ENCODE assay signal across 1 cellular context in the genomic region with DNA sequence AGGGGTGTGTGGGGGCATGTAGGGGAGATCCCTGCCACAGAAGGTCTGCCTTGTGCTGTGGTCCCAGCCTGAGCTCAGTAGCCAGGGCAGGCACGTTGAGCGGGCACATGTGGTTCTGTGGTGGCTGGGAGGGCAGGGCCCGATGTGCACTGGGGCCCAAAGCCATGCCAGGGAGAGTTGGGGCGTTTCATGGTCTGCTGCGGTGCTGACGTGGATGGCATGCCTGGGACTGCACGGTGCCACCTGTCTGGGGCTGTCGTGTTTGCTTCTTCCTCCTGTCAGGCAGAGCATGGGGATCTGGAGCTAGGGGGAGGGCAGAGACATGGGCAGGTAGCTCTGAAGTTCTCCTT.
TF ChIP-seq lines count a peak whose summit lies in the region.

No MANE protein-coding gene starts in this region.

TF ChIP-seq in K562, 482 proteins besides CTCF, POLR2A, EP300 and RAD21 (continues in another document):
- TF ChIP-seq GABPB2 (CRISPR knock-in tag; conservative IDR thresholded peaks at IDR 0.05) (peak; percentile 64; the same call in 1 of the 2 replicates), PHB (CRISPR knock-in tag; IDR thresholded peaks at IDR 0.05) (peak; percentile 8; the same call in 1 of the 2 replicates), POLR2AphosphoS5 (IDR thresholded peaks at IDR 0.05; ENCODE audit: control insufficient read depth, insufficient read depth, low read depth, low read length) (no peak), PCBP2 (IDR thresholded peaks at IDR 0.05; ENCODE audit: low read depth, low read length, poor library complexity, severe bottlenecking) (no peak), POLR2G (IDR thresholded peaks at IDR 0.05; ENCODE audit: low read depth, low read length) (peak; percentile 75), SUPT5H (IDR thresholded peaks at IDR 0.05) (peak; percentile 70), ZC3H4 (CRISPR knock-in tag; IDR thresholded peaks at IDR 0.05; ENCODE audit: borderline replicate concordance) (0 out of 2 replicates have a peak, but pooled peaks have one; percentile 25), PRMT5 (CRISPR knock-in tag; IDR thresholded peaks at IDR 0.05) (0 out of 2 replicates have a peak, but pooled peaks have one; percentile 11), POLR2B (IDR thresholded peaks at IDR 0.05; ENCODE audit: low read depth, partially characterized antibody) (peak; percentile 42), ASH1L (IDR thresholded peaks at IDR 0.05; ENCODE audit: borderline replicate concordance, low read depth, partially characterized antibody) (no peak), ZKSCAN1 (IDR thresholded peaks at IDR 0.05; ENCODE audit: low read depth, low read length) (no peak), NR4A1 (CRISPR knock-in tag; IDR thresholded peaks at IDR 0.05) (peak; percentile 61; the same call in 1 of the 2 replicates), NR4A1 (tag; IDR thresholded peaks at IDR 0.05) (no peak), EP400 (IDR thresholded peaks at IDR 0.05) (no peak), TAF15 (IDR thresholded peaks at IDR 0.05; ENCODE audit: low read depth, low read length) (0 out of 2 replicates have a peak, but pooled peaks have one; percentile 27), ATF1 (CRISPR knock-in tag; IDR thresholded peaks at IDR 0.05) (0 out of 2 replicates have a peak, but pooled peaks have one; percentile 26), ATF1 (tag; IDR thresholded peaks at IDR 0.05) (no peak), STAG1 (CRISPR knock-in tag; IDR thresholded peaks at IDR 0.05; ENCODE audit: borderline replicate concordance) (peak; percentile 0; the same call in 1 of the 2 replicates), ZNF23 (CRISPR knock-in tag; IDR thresholded peaks at IDR 0.05) (no peak), E2F3 (CRISPR knock-in tag; IDR thresholded peaks at IDR 0.05) (0 out of 2 replicates have a peak, but pooled peaks have one; percentile 43), ZFPM2 (CRISPR knock-in tag; IDR thresholded peaks at IDR 0.05) (0 out of 2 replicates have a peak, but pooled peaks have one; percentile 20), ETV6 (IDR thresholded peaks at IDR 0.05; ENCODE audit: borderline replicate concordance in 1 of 2, low read depth in 2 of 2, low read length in 1 of 2) (no peak), ETV6 (CRISPR knock-in tag; IDR thresholded peaks at IDR 0.05; ENCODE audit: borderline replicate concordance) (no peak), TOE1 (IDR thresholded peaks at IDR 0.05; ENCODE audit: borderline replicate concordance) (no peak), TOE1 (CRISPR knock-in tag; IDR thresholded peaks at IDR 0.05; ENCODE audit: borderline replicate concordance, low read depth) (no peak), SAFB (IDR thresholded peaks at IDR 0.05; ENCODE audit: borderline replicate concordance, low read depth, low read length) (no peak), NFE2L1 (tag; IDR thresholded peaks at IDR 0.05; ENCODE audit: borderline replicate concordance, low read depth) (no peak), SLC30A9 (CRISPR knock-in tag; IDR thresholded peaks at IDR 0.05) (no peak)
- TF ChIP-seq, protein P1, sequence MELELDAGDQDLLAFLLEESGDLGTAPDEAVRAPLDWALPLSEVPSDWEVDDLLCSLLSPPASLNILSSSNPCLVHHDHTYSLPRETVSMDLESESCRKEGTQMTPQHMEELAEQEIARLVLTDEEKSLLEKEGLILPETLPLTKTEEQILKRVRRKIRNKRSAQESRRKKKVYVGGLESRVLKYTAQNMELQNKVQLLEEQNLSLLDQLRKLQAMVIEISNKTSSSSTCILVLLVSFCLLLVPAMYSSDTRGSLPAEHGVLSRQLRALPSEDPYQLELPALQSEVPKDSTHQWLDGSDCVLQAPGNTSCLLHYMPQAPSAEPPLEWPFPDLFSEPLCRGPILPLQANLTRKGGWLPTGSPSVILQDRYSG (tag; conservative IDR thresholded peaks at IDR 0.05; ENCODE audit: low read depth) = no peak
- TF ChIP-seq, protein P2, sequence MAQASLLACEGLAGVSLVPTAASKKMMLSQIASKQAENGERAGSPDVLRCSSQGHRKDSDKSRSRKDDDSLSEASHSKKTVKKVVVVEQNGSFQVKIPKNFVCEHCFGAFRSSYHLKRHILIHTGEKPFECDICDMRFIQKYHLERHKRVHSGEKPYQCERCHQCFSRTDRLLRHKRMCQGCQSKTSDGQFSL (CRISPR knock-in tag; IDR thresholded peaks at IDR 0.05) = no peak
- TF ChIP-seq, protein P2 (tag; IDR thresholded peaks at IDR 0.05) = no peak
- TF ChIP-seq, protein P3, sequence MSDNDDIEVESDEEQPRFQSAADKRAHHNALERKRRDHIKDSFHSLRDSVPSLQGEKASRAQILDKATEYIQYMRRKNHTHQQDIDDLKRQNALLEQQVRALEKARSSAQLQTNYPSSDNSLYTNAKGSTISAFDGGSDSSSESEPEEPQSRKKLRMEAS (CRISPR knock-in tag; IDR thresholded peaks at IDR 0.05) = peak; percentile 59; the same call in 1 of the 2 replicates
- TF ChIP-seq, protein P4, sequence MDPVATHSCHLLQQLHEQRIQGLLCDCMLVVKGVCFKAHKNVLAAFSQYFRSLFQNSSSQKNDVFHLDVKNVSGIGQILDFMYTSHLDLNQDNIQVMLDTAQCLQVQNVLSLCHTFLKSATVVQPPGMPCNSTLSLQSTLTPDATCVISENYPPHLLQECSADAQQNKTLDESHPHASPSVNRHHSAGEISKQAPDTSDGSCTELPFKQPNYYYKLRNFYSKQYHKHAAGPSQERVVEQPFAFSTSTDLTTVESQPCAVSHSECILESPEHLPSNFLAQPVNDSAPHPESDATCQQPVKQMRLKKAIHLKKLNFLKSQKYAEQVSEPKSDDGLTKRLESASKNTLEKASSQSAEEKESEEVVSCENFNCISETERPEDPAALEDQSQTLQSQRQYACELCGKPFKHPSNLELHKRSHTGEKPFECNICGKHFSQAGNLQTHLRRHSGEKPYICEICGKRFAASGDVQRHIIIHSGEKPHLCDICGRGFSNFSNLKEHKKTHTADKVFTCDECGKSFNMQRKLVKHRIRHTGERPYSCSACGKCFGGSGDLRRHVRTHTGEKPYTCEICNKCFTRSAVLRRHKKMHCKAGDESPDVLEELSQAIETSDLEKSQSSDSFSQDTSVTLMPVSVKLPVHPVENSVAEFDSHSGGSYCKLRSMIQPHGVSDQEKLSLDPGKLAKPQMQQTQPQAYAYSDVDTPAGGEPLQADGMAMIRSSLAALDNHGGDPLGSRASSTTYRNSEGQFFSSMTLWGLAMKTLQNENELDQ (CRISPR knock-in tag; IDR thresholded peaks at IDR 0.05; ENCODE audit: borderline replicate concordance) = no peak
- TF ChIP-seq, protein P5, sequence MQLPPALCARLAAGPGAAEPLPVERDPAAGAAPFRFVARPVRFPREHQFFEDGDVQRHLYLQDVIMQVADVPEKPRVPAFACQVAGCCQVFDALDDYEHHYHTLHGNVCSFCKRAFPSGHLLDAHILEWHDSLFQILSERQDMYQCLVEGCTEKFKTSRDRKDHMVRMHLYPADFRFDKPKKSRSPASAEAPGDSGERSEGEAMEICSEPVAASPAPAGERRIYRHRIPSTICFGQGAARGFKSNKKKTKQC (CRISPR knock-in tag; IDR thresholded peaks at IDR 0.05) = 0 out of 2 replicates have a peak, but pooled peaks have one; percentile 71
- TF ChIP-seq, protein P6, sequence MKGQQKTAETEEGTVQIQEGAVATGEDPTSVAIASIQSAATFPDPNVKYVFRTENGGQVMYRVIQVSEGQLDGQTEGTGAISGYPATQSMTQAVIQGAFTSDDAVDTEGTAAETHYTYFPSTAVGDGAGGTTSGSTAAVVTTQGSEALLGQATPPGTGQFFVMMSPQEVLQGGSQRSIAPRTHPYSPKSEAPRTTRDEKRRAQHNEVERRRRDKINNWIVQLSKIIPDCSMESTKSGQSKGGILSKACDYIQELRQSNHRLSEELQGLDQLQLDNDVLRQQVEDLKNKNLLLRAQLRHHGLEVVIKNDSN (CRISPR knock-in tag; IDR thresholded peaks at IDR 0.05) = 0 out of 2 replicates have a peak, but pooled peaks have one; percentile 33
- TF ChIP-seq, protein P7, sequence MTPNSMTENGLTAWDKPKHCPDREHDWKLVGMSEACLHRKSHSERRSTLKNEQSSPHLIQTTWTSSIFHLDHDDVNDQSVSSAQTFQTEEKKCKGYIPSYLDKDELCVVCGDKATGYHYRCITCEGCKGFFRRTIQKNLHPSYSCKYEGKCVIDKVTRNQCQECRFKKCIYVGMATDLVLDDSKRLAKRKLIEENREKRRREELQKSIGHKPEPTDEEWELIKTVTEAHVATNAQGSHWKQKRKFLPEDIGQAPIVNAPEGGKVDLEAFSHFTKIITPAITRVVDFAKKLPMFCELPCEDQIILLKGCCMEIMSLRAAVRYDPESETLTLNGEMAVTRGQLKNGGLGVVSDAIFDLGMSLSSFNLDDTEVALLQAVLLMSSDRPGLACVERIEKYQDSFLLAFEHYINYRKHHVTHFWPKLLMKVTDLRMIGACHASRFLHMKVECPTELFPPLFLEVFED (CRISPR knock-in tag; conservative IDR thresholded peaks at IDR 0.05) = 0 out of 2 replicates have a peak, but pooled peaks have one; percentile 11
- TF ChIP-seq, protein P8, sequence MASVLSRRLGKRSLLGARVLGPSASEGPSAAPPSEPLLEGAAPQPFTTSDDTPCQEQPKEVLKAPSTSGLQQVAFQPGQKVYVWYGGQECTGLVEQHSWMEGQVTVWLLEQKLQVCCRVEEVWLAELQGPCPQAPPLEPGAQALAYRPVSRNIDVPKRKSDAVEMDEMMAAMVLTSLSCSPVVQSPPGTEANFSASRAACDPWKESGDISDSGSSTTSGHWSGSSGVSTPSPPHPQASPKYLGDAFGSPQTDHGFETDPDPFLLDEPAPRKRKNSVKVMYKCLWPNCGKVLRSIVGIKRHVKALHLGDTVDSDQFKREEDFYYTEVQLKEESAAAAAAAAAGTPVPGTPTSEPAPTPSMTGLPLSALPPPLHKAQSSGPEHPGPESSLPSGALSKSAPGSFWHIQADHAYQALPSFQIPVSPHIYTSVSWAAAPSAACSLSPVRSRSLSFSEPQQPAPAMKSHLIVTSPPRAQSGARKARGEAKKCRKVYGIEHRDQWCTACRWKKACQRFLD (CRISPR knock-in tag; IDR thresholded peaks at IDR 0.05) = peak; percentile 22; the same call in 1 of the 2 replicates
- TF ChIP-seq, protein P9, sequence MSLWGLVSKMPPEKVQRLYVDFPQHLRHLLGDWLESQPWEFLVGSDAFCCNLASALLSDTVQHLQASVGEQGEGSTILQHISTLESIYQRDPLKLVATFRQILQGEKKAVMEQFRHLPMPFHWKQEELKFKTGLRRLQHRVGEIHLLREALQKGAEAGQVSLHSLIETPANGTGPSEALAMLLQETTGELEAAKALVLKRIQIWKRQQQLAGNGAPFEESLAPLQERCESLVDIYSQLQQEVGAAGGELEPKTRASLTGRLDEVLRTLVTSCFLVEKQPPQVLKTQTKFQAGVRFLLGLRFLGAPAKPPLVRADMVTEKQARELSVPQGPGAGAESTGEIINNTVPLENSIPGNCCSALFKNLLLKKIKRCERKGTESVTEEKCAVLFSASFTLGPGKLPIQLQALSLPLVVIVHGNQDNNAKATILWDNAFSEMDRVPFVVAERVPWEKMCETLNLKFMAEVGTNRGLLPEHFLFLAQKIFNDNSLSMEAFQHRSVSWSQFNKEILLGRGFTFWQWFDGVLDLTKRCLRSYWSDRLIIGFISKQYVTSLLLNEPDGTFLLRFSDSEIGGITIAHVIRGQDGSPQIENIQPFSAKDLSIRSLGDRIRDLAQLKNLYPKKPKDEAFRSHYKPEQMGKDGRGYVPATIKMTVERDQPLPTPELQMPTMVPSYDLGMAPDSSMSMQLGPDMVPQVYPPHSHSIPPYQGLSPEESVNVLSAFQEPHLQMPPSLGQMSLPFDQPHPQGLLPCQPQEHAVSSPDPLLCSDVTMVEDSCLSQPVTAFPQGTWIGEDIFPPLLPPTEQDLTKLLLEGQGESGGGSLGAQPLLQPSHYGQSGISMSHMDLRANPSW (CRISPR knock-in tag; IDR thresholded peaks at IDR 0.05) = 0 out of 2 replicates have a peak, but pooled peaks have one; percentile 22
- TF ChIP-seq, protein P10, sequence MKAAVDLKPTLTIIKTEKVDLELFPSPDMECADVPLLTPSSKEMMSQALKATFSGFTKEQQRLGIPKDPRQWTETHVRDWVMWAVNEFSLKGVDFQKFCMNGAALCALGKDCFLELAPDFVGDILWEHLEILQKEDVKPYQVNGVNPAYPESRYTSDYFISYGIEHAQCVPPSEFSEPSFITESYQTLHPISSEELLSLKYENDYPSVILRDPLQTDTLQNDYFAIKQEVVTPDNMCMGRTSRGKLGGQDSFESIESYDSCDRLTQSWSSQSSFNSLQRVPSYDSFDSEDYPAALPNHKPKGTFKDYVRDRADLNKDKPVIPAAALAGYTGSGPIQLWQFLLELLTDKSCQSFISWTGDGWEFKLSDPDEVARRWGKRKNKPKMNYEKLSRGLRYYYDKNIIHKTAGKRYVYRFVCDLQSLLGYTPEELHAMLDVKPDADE (conservative IDR thresholded peaks at IDR 0.05; ENCODE audit: control insufficient read depth, low read depth, low read length) = peak; percentile 21; the same call in 1 of the 2 replicates
- TF ChIP-seq, protein P11, sequence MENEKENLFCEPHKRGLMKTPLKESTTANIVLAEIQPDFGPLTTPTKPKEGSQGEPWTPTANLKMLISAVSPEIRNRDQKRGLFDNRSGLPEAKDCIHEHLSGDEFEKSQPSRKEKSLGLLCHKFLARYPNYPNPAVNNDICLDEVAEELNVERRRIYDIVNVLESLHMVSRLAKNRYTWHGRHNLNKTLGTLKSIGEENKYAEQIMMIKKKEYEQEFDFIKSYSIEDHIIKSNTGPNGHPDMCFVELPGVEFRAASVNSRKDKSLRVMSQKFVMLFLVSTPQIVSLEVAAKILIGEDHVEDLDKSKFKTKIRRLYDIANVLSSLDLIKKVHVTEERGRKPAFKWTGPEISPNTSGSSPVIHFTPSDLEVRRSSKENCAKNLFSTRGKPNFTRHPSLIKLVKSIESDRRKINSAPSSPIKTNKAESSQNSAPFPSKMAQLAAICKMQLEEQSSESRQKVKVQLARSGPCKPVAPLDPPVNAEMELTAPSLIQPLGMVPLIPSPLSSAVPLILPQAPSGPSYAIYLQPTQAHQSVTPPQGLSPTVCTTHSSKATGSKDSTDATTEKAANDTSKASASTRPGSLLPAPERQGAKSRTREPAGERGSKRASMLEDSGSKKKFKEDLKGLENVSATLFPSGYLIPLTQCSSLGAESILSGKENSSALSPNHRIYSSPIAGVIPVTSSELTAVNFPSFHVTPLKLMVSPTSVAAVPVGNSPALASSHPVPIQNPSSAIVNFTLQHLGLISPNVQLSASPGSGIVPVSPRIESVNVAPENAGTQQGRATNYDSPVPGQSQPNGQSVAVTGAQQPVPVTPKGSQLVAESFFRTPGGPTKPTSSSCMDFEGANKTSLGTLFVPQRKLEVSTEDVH (IDR thresholded peaks at IDR 0.05; ENCODE audit: low read depth, partially characterized antibody) = no peak
- TF ChIP-seq, protein P12, sequence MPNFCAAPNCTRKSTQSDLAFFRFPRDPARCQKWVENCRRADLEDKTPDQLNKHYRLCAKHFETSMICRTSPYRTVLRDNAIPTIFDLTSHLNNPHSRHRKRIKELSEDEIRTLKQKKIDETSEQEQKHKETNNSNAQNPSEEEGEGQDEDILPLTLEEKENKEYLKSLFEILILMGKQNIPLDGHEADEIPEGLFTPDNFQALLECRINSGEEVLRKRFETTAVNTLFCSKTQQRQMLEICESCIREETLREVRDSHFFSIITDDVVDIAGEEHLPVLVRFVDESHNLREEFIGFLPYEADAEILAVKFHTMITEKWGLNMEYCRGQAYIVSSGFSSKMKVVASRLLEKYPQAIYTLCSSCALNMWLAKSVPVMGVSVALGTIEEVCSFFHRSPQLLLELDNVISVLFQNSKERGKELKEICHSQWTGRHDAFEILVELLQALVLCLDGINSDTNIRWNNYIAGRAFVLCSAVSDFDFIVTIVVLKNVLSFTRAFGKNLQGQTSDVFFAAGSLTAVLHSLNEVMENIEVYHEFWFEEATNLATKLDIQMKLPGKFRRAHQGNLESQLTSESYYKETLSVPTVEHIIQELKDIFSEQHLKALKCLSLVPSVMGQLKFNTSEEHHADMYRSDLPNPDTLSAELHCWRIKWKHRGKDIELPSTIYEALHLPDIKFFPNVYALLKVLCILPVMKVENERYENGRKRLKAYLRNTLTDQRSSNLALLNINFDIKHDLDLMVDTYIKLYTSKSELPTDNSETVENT (CRISPR knock-in tag; IDR thresholded peaks at IDR 0.05) = peak; percentile 18; the same call in 1 of the 2 replicates
